ENCODE assay signal across 18 cellular contexts in the genomic region with DNA sequence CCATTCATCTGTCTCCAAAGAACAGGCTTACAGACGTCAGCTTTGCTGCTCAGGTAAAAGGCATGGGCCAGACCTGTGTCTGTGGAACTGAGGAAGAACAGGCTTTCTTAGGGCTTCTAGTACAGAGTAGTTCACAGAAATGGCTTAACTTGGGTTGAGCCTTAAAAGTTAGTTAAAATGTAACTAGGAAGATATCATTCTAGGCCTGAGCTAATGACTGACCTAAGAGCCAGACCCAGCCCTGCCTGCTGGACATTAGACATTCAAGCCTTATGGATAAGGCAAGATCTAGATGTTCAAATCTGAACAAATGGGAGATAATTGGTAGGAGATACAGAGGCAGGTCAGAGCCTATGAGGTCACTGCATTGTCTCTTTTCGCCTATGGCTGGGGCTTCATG.
DNase-seq lines count a peak whose midpoint lies in the region; ATAC-seq, FAIRE-seq and TF ChIP-seq lines count a peak whose summit lies in the region.
"Had no signal": no experiment of that assay in that cellular context is flagged by ENCODE, and none has a peak within 500 bp of the region (broad histone marks: within the 10 kb centered on the region; RNA-seq: fewer than 3 reads in every experiment).

No MANE protein-coding gene starts in this region.

- H3K27me3 ChIP-seq in small intestine (ENCODE audit: control insufficient read depth in 2 of 2, insufficient read depth in 2 of 2, low read length in 2 of 2), result no peaks in the 10 kb centered on the region
- no peaks in the 10 kb centered on the region for H3K27me3 ChIP-seq in BE2C
- H3K27me3 ChIP-seq: BLaER1 treated with 17β-estradiol and CSF1 and Interleukin-3, amounts not matched to agents 10 nM and 100 nM had no signal

- peak; percentile 16 for DNase-seq in HuH-7 (ENCODE audit: low spot score)
- peak; percentile 20 for DNase-seq in kidney tubule cell (ENCODE audit: low spot score)
- no peak for DNase-seq in mesothelial cell of epicardium (ENCODE audit: low spot score in 2 of 2, unreplicated experiment in 2 of 2)
- peak; percentile 63 for DNase-seq in small intestine
- DNase-seq in left ventricle myocardium superior, result no peak
- DNase-seq in SIG-M5 treated with dmso at 0.1 percent for 504 hours (lab: John Stamatoyannopoulos, UW; ENCODE audit: unreplicated experiment), result no peak
- no peak for DNase-seq in BE2C
- DNase-seq: AML-193; CD4-positive, CD25-positive, alpha-beta regulatory T cell; DMS53; H9; IMR-90; KBM-7 had no signal

- peak overlapping the region; percentile 11 for H3K27ac Mint-ChIP-seq in mesothelial cell of epicardium
- H3K27ac Mint-ChIP-seq: CD4-positive, CD25-positive, alpha-beta regulatory T cell; GM23338; H9 had no signal

- no peak for ATAC-seq in GM18505 (IDR thresholded peaks at IDR 0.05; ENCODE audit: unreplicated experiment)
- ATAC-seq in left ventricle myocardium superior, result no peak
- ATAC-seq: GM23338 had no signal

- no peak for FAIRE-seq in small intestine (lab: Jason Lieb, UNC)
- FAIRE-seq: HTR-8/SVneo had no signal

- H3K36me3 ChIP-seq in small intestine (ENCODE audit: control insufficient read depth in 2 of 2, insufficient read depth in 2 of 2, low read length in 2 of 2) (no peaks in the 10 kb centered on the region), BE2C (no peaks in the 10 kb centered on the region)

- H3K9me3 ChIP-seq in small intestine (ENCODE audit: control insufficient read depth, low read depth) (no peaks in the 10 kb centered on the region), BE2C (no peaks in the 10 kb centered on the region)

- H3K4me1 ChIP-seq in small intestine (ENCODE audit: control insufficient read depth in 2 of 2, insufficient read depth in 1 of 2, low read depth in 1 of 2, low read length in 1 of 2) (peaks cover 0 to 3% of the 10 kb centered on the region in 2 donors), BE2C (no peaks in the 10 kb centered on the region)

- no peak overlapping the region for H3K4me3 ChIP-seq in small intestine (ENCODE audit: low read depth in 1 of 2, low read length in 2 of 2)
- no peak overlapping the region for H3K4me3 ChIP-seq in BE2C (ENCODE audit: low read depth, low read length)
- H3K4me3 ChIP-seq: BLaER1 treated with 17β-estradiol and CSF1 and Interleukin-3, amounts not matched to agents 10 nM and 100 nM; GM23338 had no signal

- 57 to 82% (median 62%) methylated on average over 2 of the region's 2 CpGs for WGBS in small intestine, 3 donors

- H3K36me3 Mint-ChIP-seq in mesothelial cell of epicardium, result peaks cover 3% of the 10 kb centered on the region
- H3K36me3 Mint-ChIP-seq: CD4-positive, CD25-positive, alpha-beta regulatory T cell had no signal

- no peak for TF ChIP-seq CTCF in mesothelial cell of epicardium (IDR thresholded peaks at IDR 0.05; ENCODE audit: unreplicated experiment)
- TF ChIP-seq CTCF in BE2C (IDR thresholded peaks at IDR 0.05; ENCODE audit: low read depth, low read length), result no peak

- H3K9me3 Mint-ChIP-seq in mesothelial cell of epicardium, result peaks cover 13% of the 10 kb centered on the region
- H3K9me3 Mint-ChIP-seq: GM23338 had no signal

- H3K4me3 Mint-ChIP-seq in mesothelial cell of epicardium, result no peak overlapping the region
- H3K4me3 Mint-ChIP-seq: CD4-positive, CD25-positive, alpha-beta regulatory T cell; GM23338; H9 had no signal

- H3K27ac ChIP-seq in small intestine (ENCODE audit: low read depth in 1 of 2, low read length in 1 of 2), result peak overlapping the region in 1 of 2 donors; percentile 2
- H3K27ac ChIP-seq: 22Rv1; BLaER1 treated with 17β-estradiol and CSF1 and Interleukin-3, amounts not matched to agents 10 nM and 100 nM had no signal

- intact Hi-C loops in left ventricle myocardium superior (cut with micrococcal nuclease), result no loop called here

- no peak for TF ChIP-seq POLR2A in GM18505 (IDR thresholded peaks at IDR 0.05; ENCODE audit: borderline replicate concordance, extremely low read depth, insufficient read depth, insufficient read length)

- H3K4me1 Mint-ChIP-seq in mesothelial cell of epicardium, result peaks cover 17% of the 10 kb centered on the region
- H3K4me1 Mint-ChIP-seq: CD4-positive, CD25-positive, alpha-beta regulatory T cell had no signal

- no peaks in the 10 kb centered on the region for H3K27me3 Mint-ChIP-seq in mesothelial cell of epicardium (ENCODE audit: low read depth)

Comparison
In these comparisons a context has a peak if more than half of its experiments do, and no peak if none do; other contexts are left out.
1. DNase-seq: peak in HuH-7 (single experiment), kidney tubule cell (single experiment) and small intestine (single experiment); none in mesothelial cell of epicardium (0 of 2), left ventricle myocardium superior (single experiment), SIG-M5 treated with dmso at 0.1 percent for 504 hours (single experiment) and BE2C (single experiment).